19 cellular contexts compared by ENCODE assay signal in genomic region chr10:943334-944033, GRCh38. TPM values are rescaled to one million over a fixed set of nuclear protein-coding genes. Genes with fewer than 3 reads are reported as not detected.
DNase-seq lines count a peak whose midpoint lies in the region; ATAC-seq, FAIRE-seq and TF ChIP-seq lines count a peak whose summit lies in the region.
"Had no signal": no experiment of that assay in that cellular context is flagged by ENCODE, and none has a peak within 500 bp of the region (broad histone marks: within the 10 kb centered on the region; RNA-seq: fewer than 3 reads in every experiment).

No MANE protein-coding gene starts in this region.

- peaks cover 0 to 6% (median 3%) of the 10 kb centered on the region in 7 donors for H3K9me3 Mint-ChIP-seq in CD14-positive monocyte
- H3K9me3 Mint-ChIP-seq: naive thymus-derived CD4-positive, alpha-beta T cell had no signal

- H3K27me3 ChIP-seq in GM12878 (replicated peaks in 1 of 2; ENCODE audit: control insufficient read depth in 2 of 2, insufficient read depth in 2 of 2, low read length in 1 of 2) (no peaks in the 10 kb centered on the region), ascending aorta (no peaks in the 10 kb centered on the region)
- H3K27me3 ChIP-seq: sigmoid colon, upper lobe of left lung had no signal

- TF ChIP-seq RAD21 in GM12878 (IDR thresholded peaks at IDR 0.05; ENCODE audit: insufficient read depth, low read depth, low read length) = no peak

- TF ChIP-seq CTCF in CD14-positive monocyte (IDR thresholded peaks at IDR 0.05) = no peak
- no peak for TF ChIP-seq CTCF in GM12878 (IDR thresholded peaks at IDR 0.05 in 2 of 3, conservative IDR thresholded peaks at IDR 0.05 in 1 of 3; ENCODE audit: control insufficient read depth in 2 of 3, extremely low read depth in 1 of 3, insufficient read depth in 1 of 3, low read depth in 3 of 3, low read length in 3 of 3)
- no peak for TF ChIP-seq CTCF in ascending aorta (IDR thresholded peaks at IDR 0.05)

- 29% methylated on average over 17 of the region's 17 CpGs for WGBS in GM12878 (ENCODE audit: insufficient coverage, insufficient replicate concordance, low lambda C conversion rate, missing lambda C conversion rate)

- RAD21 ChIA-PET in GM12878 (lab: Charles Lee; ENCODE audit: unreplicated experiment) = interaction anchor here (0.8 to 1.5 kb wide), 4 partner anchors 10 to 49 kb away, joined by 3 to 5 read pairs (median 4); partner anchors contain the start of gene LARP4B

- no peaks in the 10 kb centered on the region for H4K20me1 ChIP-seq in GM12878 (ENCODE audit: control insufficient read depth, insufficient read depth)

- SMC1A ChIA-PET in GM12878 (lab: Charles Lee; ENCODE audit: uncharacterized antibody, unreplicated experiment) = interaction anchor here (0.7 to 1.6 kb wide), 6 partner anchors 13 to 115 kb away, joined by 3 to 7 read pairs (median 4); partner anchors contain the start of gene GTPBP4

- no peak for TF ChIP-seq EP300 in GM12878 (IDR thresholded peaks at IDR 0.05; ENCODE audit: borderline replicate concordance in 1 of 2, control insufficient read depth in 1 of 2, low read depth in 2 of 2, low read length in 2 of 2)

- peaks cover 17% of the 10 kb centered on the region for H3K4me1 ChIP-seq in GM12878 (ENCODE audit: control insufficient read depth, insufficient read depth, low read length)
- H3K4me1 ChIP-seq in ascending aorta = no peaks in the 10 kb centered on the region
- H3K4me1 ChIP-seq: sigmoid colon had no signal

- H3K36me3 Mint-ChIP-seq in CD14-positive monocyte = peaks cover 1 to 2% of the 10 kb centered on the region in 2 donors

- ATAC-seq in GM19328 (IDR thresholded peaks at IDR 0.05; ENCODE audit: unreplicated experiment) (peak; percentile 45), HG02840 (IDR thresholded peaks at IDR 0.05; ENCODE audit: low FRiP score, unreplicated experiment) (peak; percentile 35), GM12878 (peak; percentile 78)

- FAIRE-seq in GM12878 (lab: Jason Lieb, UNC) = no peak

- CTCF ChIA-PET in GM12878 (lab: Yijun Ruan, JAX) = interaction anchor here (0.9 kb wide), 1 partner anchor 107 kb away, joined by 3 read pairs; no protein-coding TSS in a partner anchor

- no peaks in the 10 kb centered on the region for H3K79me2 ChIP-seq in GM12878 (ENCODE audit: control insufficient read depth, insufficient read depth, low read length)

- in situ Hi-C loops in GM12878 (cut with MboI) = no loop called here

- no peak for TF ChIP-seq POLR2A in GM12878 (IDR thresholded peaks at IDR 0.05; ENCODE audit: low read depth, low read length)

- H3K36me3 ChIP-seq in GM12878 (ENCODE audit: control insufficient read depth in 2 of 2, insufficient read depth in 2 of 2, low read length in 1 of 2) (no peaks in the 10 kb centered on the region), ascending aorta (no peaks in the 10 kb centered on the region)
- H3K36me3 ChIP-seq: sigmoid colon, upper lobe of left lung had no signal

- peaks cover 31% of the 10 kb centered on the region for H3K4me1 Mint-ChIP-seq in CD14-positive monocyte

- H3K4me3 ChIP-seq in GM12878 = no peak overlapping the region
- no peak overlapping the region for H3K4me3 ChIP-seq in ascending aorta
- H3K4me3 ChIP-seq: sigmoid colon had no signal

- H3K27ac Mint-ChIP-seq in CD14-positive monocyte = peak overlapping the region; percentile 91 to 97 (median 95)

- intact Hi-C loops in CD14-positive monocyte (cut with micrococcal nuclease) (no loop called here), GM12878 (cut with micrococcal nuclease; ENCODE audit: unreplicated experiment) (loop anchor here (1.0 kb wide), 1 partner anchor 29 kb away; no protein-coding TSS in a partner anchor), ascending aorta (cut with DNase I) (no loop called here)

- H3K27ac ChIP-seq in GM12878 (ENCODE audit: control insufficient read depth, insufficient read depth) (peak overlapping the region; percentile 39), ascending aorta (no peak overlapping the region)
- H3K27ac ChIP-seq: VCaP had no signal

- no peaks in the 10 kb centered on the region; the same call in 2 of the 3 replicates for H3K9me3 ChIP-seq in GM12878 (replicated peaks; ENCODE audit: control insufficient read depth, insufficient read depth, low read length)
- H3K9me3 ChIP-seq in ascending aorta = no peaks in the 10 kb centered on the region
- H3K9me3 ChIP-seq: sigmoid colon, upper lobe of left lung had no signal

- no peak overlapping the region; the same call in 1 of the 2 replicates for H3K9ac ChIP-seq in GM12878 (ENCODE audit: control insufficient read depth, insufficient read depth, low read length)

- no peaks in the 10 kb centered on the region for H3K27me3 Mint-ChIP-seq in CD14-positive monocyte (ENCODE audit: low read depth in 3 of 3)
- H3K27me3 Mint-ChIP-seq: naive thymus-derived CD4-positive, alpha-beta T cell had no signal

- DNase-seq in CD14-positive monocyte (ENCODE audit: low spot score) (no peak), GM12878 (ENCODE audit: low read depth, low spot score) (no peak), SIG-M5 (lab: John Stamatoyannopoulos, UW) (no peak), RKO (ENCODE audit: low spot score) (no peak), ascending aorta (ENCODE audit: low spot score in 2 of 2) (no peak)
- DNase-seq in stimulated activated CD4-positive, alpha-beta T cell treated with anti-CD3 and anti-CD28 coated beads, Interleukin-2, amount 100 ng/mL, for 24 hours = no peak
- DNase-seq: ACHN; activated T-cell treated with anti-CD3 and anti-CD28 coated beads for 4 hours; aorta; effector CD8-positive, alpha-beta T cell; kidney glomerular epithelial cell; naive thymus-derived CD4-positive, alpha-beta T cell; NCI-H1417 treated with DMSO at 0.1 percent for 48 hours; NCI-H748 treated with DMSO at 0.1 percent for 48 hours had no signal

- no peak overlapping the region for H3K4me3 Mint-ChIP-seq in CD14-positive monocyte

- H3K4me2 ChIP-seq in GM12878 (ENCODE audit: control insufficient read depth, insufficient read depth) = peak overlapping the region; percentile 97

- POLR2A ChIA-PET in GM12878 (lab: Charles Lee) = interaction anchor here (1.0 to 1.5 kb wide), 3 partner anchors 11 to 43 kb away, joined by 3 to 4 read pairs (median 3); no protein-coding TSS in a partner anchor

- H2AFZ ChIP-seq in GM12878 (ENCODE audit: control insufficient read depth, low read depth, low read length) = peak overlapping the region; percentile 45

- BruUV-seq in GM12878 (replicated peaks; lab: Mats Ljungman, UMichigan) = no TSS peak

TF ChIP-seq in GM12878, 131 proteins besides CTCF, POLR2A, EP300 and RAD21 (continues in another document):
- TF ChIP-seq MLLT1 (IDR thresholded peaks at IDR 0.05) (no peak), RBBP5 (conservative IDR thresholded peaks at IDR 0.05) (no peak), ATF7 (IDR thresholded peaks at IDR 0.05; ENCODE audit: low read depth) (no peak)

RNA-seq across cellular contexts. Expression of gene LARP4B, which starts 12.0 kb away (rescaled TPM):
- polyA plus RNA-seq in CD14-positive monocyte = 10 to 100 TPM; 17.2 to 33.0 TPM
- total RNA-seq in GM12878 (2013; cell fraction: nucleolus; rRNA removed) = 249 and 268 TPM in 2 replicates
- total RNA-seq in GM12878 (2014; rRNA removed) = 47.6 and 50.2 TPM in 2 replicates
- 29.8 and 30.1 TPM in 2 replicates for total RNA-seq in GM12878 (2014; rRNA removed; fragmentation: Illumina TruSeq; extraction: Trizol)
- 109 and 119 TPM in 2 replicates for total RNA-seq in GM12878 (2021)
- polyA plus RNA-seq in GM12878 (2011; ENCODE audit: low read depth) = 11.3 TPM
- polyA plus RNA-seq in GM12878 (2011; rRNA removed) = 49.2 and 65.8 TPM in 2 replicates
- 42.1 and 45.3 TPM in 2 replicates for polyA plus RNA-seq in GM12878 (2011; cell fraction: cytosol; rRNA removed)
- polyA plus RNA-seq in GM12878 (2011; cell fraction: nucleus; rRNA removed) = 116 and 127 TPM in 2 replicates
- 28.3 and 32.4 TPM in 2 replicates for polyA plus RNA-seq in GM12878 (2012)
- 32.1 and 38.9 TPM in 2 replicates for polyA plus RNA-seq in GM12878 (2014; fragmentation: Illumina TruSeq; extraction: Trizol)
- 10 to 100 TPM; 10.5 to 12.1 TPM for polyA plus RNA-seq in GM12878 (2014; fragmentation: Nextera tagmentation; extraction: Ambion mirVana)
- polyA plus RNA-seq in GM12878 (2014; rRNA removed) = 51.0 and 53.5 TPM in 2 replicates
- polyA plus RNA-seq in GM12878 (2016; fragmentation: Nextera tagmentation; extraction: Ambion mirVana) = 10 to 100 TPM; 21.6 to 39.9 TPM
- 91.2 and 92.1 TPM in 2 replicates for polyA minus RNA-seq in GM12878 (2011; rRNA and poly(A)+ RNA removed)
- polyA minus RNA-seq in GM12878 (2011; cell fraction: cytosol; rRNA and poly(A)+ RNA removed) = 36.3 and 36.9 TPM in 2 replicates
- 69.2 and 120 TPM in 2 replicates for polyA minus RNA-seq in GM12878 (2011; cell fraction: nucleus; rRNA and poly(A)+ RNA removed)
- total RNA-seq in ascending aorta = 31.6 TPM

RNA-seq across cellular contexts. Expression of gene GTPBP4, which starts 44.8 kb away (rescaled TPM):
- polyA plus RNA-seq in CD14-positive monocyte (10 to 100 TPM in 1 of 2 donors, 1 to 10 TPM in 1; 9.9 to 12.2 TPM), GM12878 (2011; rRNA removed) (62.0 and 68.8 TPM in 2 replicates), GM12878 (2014; fragmentation: Illumina TruSeq; extraction: Trizol) (74.9 and 99.3 TPM in 2 replicates), GM12878 (2014; fragmentation: Nextera tagmentation; extraction: Ambion mirVana) (10 to 100 TPM; 60.3 to 68.0 TPM), GM12878 (2014; rRNA removed) (61.7 and 66.3 TPM in 2 replicates), GM12878 (2016; fragmentation: Nextera tagmentation; extraction: Ambion mirVana) (100 to 1,000 TPM; 115 to 118 TPM)
- 89.9 and 93.0 TPM in 2 replicates for total RNA-seq in GM12878 (2013; cell fraction: nucleolus; rRNA removed)
- total RNA-seq in GM12878 (2014; rRNA removed) (58.5 and 64.6 TPM in 2 replicates), GM12878 (2014; rRNA removed; fragmentation: Illumina TruSeq; extraction: Trizol) (88.7 and 89.6 TPM in 2 replicates), GM12878 (2021) (82.2 and 93.9 TPM in 2 replicates), ascending aorta (9.0 TPM)
- polyA plus RNA-seq in GM12878 (2011; ENCODE audit: low read depth) = 24.6 TPM
- 23.3 and 23.5 TPM in 2 replicates for polyA plus RNA-seq in GM12878 (2011; cell fraction: cytosol; rRNA removed)
- polyA plus RNA-seq in GM12878 (2011; cell fraction: nucleus; rRNA removed) = 45.3 and 63.4 TPM in 2 replicates
- polyA plus RNA-seq in GM12878 (2012) = 37.8 and 48.2 TPM in 2 replicates
- 34.4 and 44.0 TPM in 2 replicates for polyA minus RNA-seq in GM12878 (2011; rRNA and poly(A)+ RNA removed)
- polyA minus RNA-seq in GM12878 (2011; cell fraction: cytosol; rRNA and poly(A)+ RNA removed) = 9.5 and 14.7 TPM in 2 replicates
- 28.4 and 54.9 TPM in 2 replicates for polyA minus RNA-seq in GM12878 (2011; cell fraction: nucleus; rRNA and poly(A)+ RNA removed)
